ENCODE assay signal across 9 cellular contexts in genomic region chr12:18430425-18431048, GRCh38.
DNase-seq lines count a peak whose midpoint lies in the region; ATAC-seq, FAIRE-seq and TF ChIP-seq lines count a peak whose summit lies in the region.
"Had no signal": no experiment of that assay in that cellular context is flagged by ENCODE, and none has a peak within 500 bp of the region (broad histone marks: within the 10 kb centered on the region; RNA-seq: fewer than 3 reads in every experiment).

No MANE protein-coding gene starts in this region.

- peak; percentile 14 for DNase-seq in NCI-H1105 treated with DMSO at 0.1 percent for 48 hours (lab: John Stamatoyannopoulos, UW)
- DNase-seq in NCI-H1105 (lab: John Stamatoyannopoulos, UW): no peak
- DNase-seq in NT2/D1 (ENCODE audit: low read depth, low spot score): peak; percentile 83
- peak; percentile 62 for DNase-seq in endothelial cell of umbilical vein (ENCODE audit: low read depth, low spot score)
- DNase-seq in myocyte (ENCODE audit: low read depth): peak; percentile 48
- DNase-seq in NCI-H2107 (lab: John Stamatoyannopoulos, UW): no peak

- H3K27ac ChIP-seq in endothelial cell of umbilical vein (ENCODE audit: insufficient read depth, low read depth, low read length): no peak overlapping the region
- H3K27ac ChIP-seq: BLaER1 treated with 17β-estradiol and CSF1 and Interleukin-3, amounts not matched to agents 10 nM and 100 nM had no signal

- intact Hi-C loops in endothelial cell of umbilical vein (cut with micrococcal nuclease): loop anchor here (1.0 to 10.0 kb wide), 3 partner anchors 434 to 858 kb away; no protein-coding TSS in a partner anchor

- TF ChIP-seq CTCF in endothelial cell of umbilical vein (IDR thresholded peaks at IDR 0.05; ENCODE audit: extremely low read depth in 1 of 2, insufficient read depth in 1 of 2, low read depth in 1 of 2, low read length in 2 of 2): peak; percentile 69 to 77

- CTCF ChIA-PET in endothelial cell of umbilical vein (lab: Charles Lee): interaction anchor here (0.6 to 4.4 kb wide), 15 partner anchors 8 to 792 kb away, joined by 3 to 45 read pairs (median 4); no protein-coding TSS in a partner anchor

- H3K4me2 ChIP-seq in endothelial cell of umbilical vein (ENCODE audit: insufficient read depth, low read length): no peak overlapping the region
- H3K4me2 ChIP-seq: BLaER1 treated with 17β-estradiol and CSF1 and Interleukin-3, amounts not matched to agents 10 nM and 100 nM had no signal

- BruUV-seq in endothelial cell of umbilical vein (replicated peaks; lab: Mats Ljungman, UMichigan): no TSS peak

- no peaks in the 10 kb centered on the region for H3K4me1 ChIP-seq in NT2/D1 (ENCODE audit: insufficient read depth, insufficient read length)
- H3K4me1 ChIP-seq in endothelial cell of umbilical vein (ENCODE audit: control insufficient read depth, extremely low read depth, insufficient read depth, low read length): no peaks in the 10 kb centered on the region
- H3K4me1 ChIP-seq: BLaER1 treated with 17β-estradiol and CSF1 and Interleukin-3, amounts not matched to agents 10 nM and 100 nM had no signal

- H3K27me3 ChIP-seq in NT2/D1 (ENCODE audit: insufficient read depth, insufficient read length) (no peaks in the 10 kb centered on the region), endothelial cell of umbilical vein (ENCODE audit: control insufficient read depth in 2 of 2, insufficient read depth in 2 of 2, low read length in 2 of 2) (no peaks in the 10 kb centered on the region)
- H3K27me3 ChIP-seq: BLaER1 treated with 17β-estradiol and CSF1 and Interleukin-3, amounts not matched to agents 10 nM and 100 nM had no signal

- H3K9me1 ChIP-seq in endothelial cell of umbilical vein (replicated peaks; ENCODE audit: control insufficient read depth, extremely low read depth, insufficient read depth, low read length): no peaks in the 10 kb centered on the region

- ATAC-seq in HG02884 (IDR thresholded peaks at IDR 0.05; ENCODE audit: unreplicated experiment): peak; percentile 80
- no peak for ATAC-seq in HG03175 (IDR thresholded peaks at IDR 0.05; ENCODE audit: unreplicated experiment)

- H3K36me3 ChIP-seq in NT2/D1 (ENCODE audit: insufficient read depth, insufficient read length, low read length) (no peaks in the 10 kb centered on the region), endothelial cell of umbilical vein (ENCODE audit: control insufficient read depth in 2 of 2, extremely low read depth in 1 of 2, insufficient read depth in 2 of 2, low read length in 2 of 2) (no peaks in the 10 kb centered on the region)
- H3K36me3 ChIP-seq: BLaER1 treated with 17β-estradiol and CSF1 and Interleukin-3, amounts not matched to agents 10 nM and 100 nM had no signal

- peak; percentile 62 for FAIRE-seq in endothelial cell of umbilical vein (lab: Jason Lieb, UNC)

- H4K20me1 ChIP-seq in endothelial cell of umbilical vein (replicated peaks; ENCODE audit: control insufficient read depth, extremely low read depth, insufficient read depth, low read length): no peaks in the 10 kb centered on the region
- H4K20me1 ChIP-seq: BLaER1 treated with 17β-estradiol and CSF1 and Interleukin-3, amounts not matched to agents 10 nM and 100 nM had no signal

- no peak overlapping the region for H3K4me3 ChIP-seq in NT2/D1 (ENCODE audit: insufficient read length, low read depth)
- no peak overlapping the region for H3K4me3 ChIP-seq in endothelial cell of umbilical vein (replicated peaks in 1 of 3; ENCODE audit: insufficient read depth in 1 of 3, low read depth in 1 of 3, low read length in 3 of 3)
- H3K4me3 ChIP-seq: BLaER1 treated with 17β-estradiol and CSF1 and Interleukin-3, amounts not matched to agents 10 nM and 100 nM had no signal

- no peak overlapping the region for H2AFZ ChIP-seq in endothelial cell of umbilical vein (ENCODE audit: low read depth, low read length)

- POLR2A ChIA-PET in endothelial cell of umbilical vein (lab: Charles Lee): no interaction called here

- dilution Hi-C loops in endothelial cell of umbilical vein (cut with MboI; ENCODE audit: extremely low pct_ligation_motif_present, low sequenced_read_pairs): no loop called here

- H3K9me3 ChIP-seq in NT2/D1 (ENCODE audit: insufficient read depth, low read length) (no peaks in the 10 kb centered on the region), endothelial cell of umbilical vein (replicated peaks; ENCODE audit: control insufficient read depth, insufficient read depth, low read length) (no peaks in the 10 kb centered on the region)
- H3K9me3 ChIP-seq: BLaER1 treated with 17β-estradiol and CSF1 and Interleukin-3, amounts not matched to agents 10 nM and 100 nM had no signal

- no peaks in the 10 kb centered on the region for H3K79me2 ChIP-seq in endothelial cell of umbilical vein (ENCODE audit: control insufficient read depth, insufficient read depth, low read length)

- TF ChIP-seq POLR2A in endothelial cell of umbilical vein (IDR thresholded peaks at IDR 0.05; ENCODE audit: low read depth, low read length): no peak

- H3K9ac ChIP-seq in NT2/D1 (ENCODE audit: insufficient read length, low read depth) (no peak overlapping the region), endothelial cell of umbilical vein (replicated peaks; ENCODE audit: extremely low read depth, insufficient read depth, low read length) (no peak overlapping the region)
- H3K9ac ChIP-seq: BLaER1 treated with 17β-estradiol and CSF1 and Interleukin-3, amounts not matched to agents 10 nM and 100 nM had no signal

TF ChIP-seq in endothelial cell of umbilical vein, 7 proteins besides CTCF, POLR2A, EP300 and RAD21:
- no peak for TF ChIP-seq EZH2 (IDR thresholded peaks at IDR 0.05; ENCODE audit: borderline replicate concordance, low read depth, low read length, severe bottlenecking)
- no peak for TF ChIP-seq GATA2 (IDR thresholded peaks at IDR 0.05; ENCODE audit: insufficient read depth, insufficient read length, low read depth, low read length)
- no peak for TF ChIP-seq POLR2AphosphoS5 (IDR thresholded peaks at IDR 0.05; ENCODE audit: insufficient read depth, low read depth, low read length)
- no peak for TF ChIP-seq MAX (IDR thresholded peaks at IDR 0.05; ENCODE audit: insufficient read depth, insufficient read length)
- no peak for TF ChIP-seq MYC (IDR thresholded peaks at IDR 0.05; ENCODE audit: low read depth, low read length)
- no peak for TF ChIP-seq JUN (IDR thresholded peaks at IDR 0.05; ENCODE audit: borderline replicate concordance, insufficient read depth, insufficient read length, low read depth)
- no peak for TF ChIP-seq FOS (IDR thresholded peaks at IDR 0.05; ENCODE audit: borderline replicate concordance, insufficient read depth, low read length)

Comparison
In these comparisons a context has a peak if more than half of its experiments do, and no peak if none do; other contexts are left out.
1. DNase-seq: peak in NCI-H1105 treated with DMSO at 0.1 percent for 48 hours (single experiment), NT2/D1 (single experiment), endothelial cell of umbilical vein (single experiment) and myocyte (single experiment); none in NCI-H1105 (single experiment) and NCI-H2107 (single experiment).